Comparison of ENCODE assay signal across 40 cellular contexts in the genomic region with DNA sequence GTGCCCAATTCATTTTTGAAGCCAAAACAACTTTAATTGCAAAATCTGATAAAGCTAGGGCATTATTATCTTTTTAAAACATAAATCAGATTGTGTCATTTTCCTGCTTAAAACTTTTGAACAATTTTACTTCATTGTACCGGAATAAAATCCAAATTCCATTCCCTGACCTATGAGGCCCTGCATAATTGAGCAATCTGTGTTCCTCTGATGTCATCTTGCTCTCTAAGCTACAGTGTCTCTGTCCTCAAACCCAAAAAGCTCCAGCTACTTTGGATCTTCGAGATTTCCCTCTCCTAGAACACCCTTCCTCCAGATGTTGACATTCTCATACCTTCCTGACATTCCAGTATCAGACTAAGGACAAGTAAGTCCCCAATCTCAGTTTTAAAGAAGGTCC.
"Had no signal": no experiment of that assay in that cellular context is flagged by ENCODE, and none has a peak within 500 bp of the region (broad histone marks: within the 10 kb centered on the region; RNA-seq: fewer than 3 reads in every experiment).

No MANE protein-coding gene starts in this region.

- H3K4me3 ChIP-seq: adrenal gland, body of pancreas, cardiac muscle cell had no signal

- H3K27ac Mint-ChIP-seq: activated CD4-positive, alpha-beta memory T cell treated with anti-CD3 and anti-CD28 coated beads, Interleukin-2, amount 10 ng/mL, durations not matched to agents 7 days and 5 days; activated CD4-positive, alpha-beta T cell treated with anti-CD3 and anti-CD28 coated beads for 36 hours; activated CD4-positive, alpha-beta T cell treated with anti-CD3 and anti-CD28 coated beads, Interleukin-2, amount 10 ng/mL, durations not matched to agents 7 days and 5 days; activated CD8-positive, alpha-beta memory T cell treated with anti-CD3 and anti-CD28 coated beads, Interleukin-2, amount 10 ng/mL, durations not matched to agents 7 days and 5 days; activated CD8-positive, alpha-beta T cell treated with anti-CD3 and anti-CD28 coated beads, Interleukin-2, amount 10 ng/mL, durations not matched to agents 7 days and 5 days; activated naive CD4-positive, alpha-beta T cell treated with anti-CD3 and anti-CD28 coated beads, Interleukin-2, amount 10 ng/mL, durations not matched to agents 7 days and 5 days; activated naive CD4-positive, alpha-beta T cell treated with anti-CD3 and anti-CD28 coated beads, Interleukin-2, amount 50 U/mL, for 24 hours; activated naive CD8-positive, alpha-beta T cell; activated naive CD8-positive, alpha-beta T cell treated with anti-CD3 and anti-CD28 coated beads, Interleukin-2, amount 10 ng/mL, durations not matched to agents 7 days and 5 days; activated naive CD8-positive, alpha-beta T cell treated with anti-CD3 and anti-CD28 coated beads, Interleukin-2, amount 50 U/mL, for 24 hours; activated T-cell treated with anti-CD3 and anti-CD28 coated beads, Interleukin-2, amount 50 U/mL, for 24 hours; activated T-helper 2 cell treated with anti-CD3 and anti-CD28 coated beads, Interferon-gamma antibody, Interleukin-2, Interleukin-4, amounts not matched to agents 10 μg/mL and 5 μg/mL and 100 μg/mL, durations not matched to agents 14 hours and 24 hours and 36 hours; T-helper 1 cell treated with Interleukin-12 subunit alpha and Interleukin-12 subunit beta and Interleukin-4 antibody, amounts not matched to agents 30 μg/mL and 1 μg/mL, for 36 hours; T-helper 2 cell treated with Interferon-gamma antibody and Interleukin-4, amounts not matched to agents 5 μg/mL and 100 μg/mL, for 36 hours; WTC11 had no signal

- H3K27ac ChIP-seq: adrenal gland, body of pancreas, cardiac muscle cell, WERI-Rb-1 had no signal

- H3K4me1 Mint-ChIP-seq: activated CD4-positive, alpha-beta memory T cell treated with anti-CD3 and anti-CD28 coated beads, Interleukin-2, amount 10 ng/mL, durations not matched to agents 7 days and 5 days; activated CD4-positive, alpha-beta T cell treated with anti-CD3 and anti-CD28 coated beads for 36 hours; activated CD4-positive, alpha-beta T cell treated with anti-CD3 and anti-CD28 coated beads, Interleukin-2, amount 10 ng/mL, durations not matched to agents 7 days and 5 days; activated CD8-positive, alpha-beta memory T cell treated with anti-CD3 and anti-CD28 coated beads, Interleukin-2, amount 10 ng/mL, durations not matched to agents 7 days and 5 days; activated naive CD4-positive, alpha-beta T cell treated with anti-CD3 and anti-CD28 coated beads, Interleukin-2, amount 10 ng/mL, durations not matched to agents 7 days and 5 days; activated naive CD4-positive, alpha-beta T cell treated with anti-CD3 and anti-CD28 coated beads, Interleukin-2, amount 50 U/mL, for 24 hours; activated naive CD8-positive, alpha-beta T cell treated with anti-CD3 and anti-CD28 coated beads, Interleukin-2, amount 10 ng/mL, durations not matched to agents 7 days and 5 days; activated naive CD8-positive, alpha-beta T cell treated with anti-CD3 and anti-CD28 coated beads, Interleukin-2, amount 50 U/mL, for 24 hours had no signal

- H3K9me3 ChIP-seq: adrenal gland, body of pancreas had no signal

- H3K4me1 ChIP-seq: adrenal gland, body of pancreas had no signal

- DNase-seq: activated CD4-positive, alpha-beta memory T cell treated with anti-CD3 and anti-CD28 coated beads, Interleukin-2, amount 10 ng/mL, durations not matched to agents 7 days and 5 days; activated CD4-positive, alpha-beta T cell treated with anti-CD3 and anti-CD28 coated beads for 1 hour; activated CD4-positive, alpha-beta T cell treated with anti-CD3 and anti-CD28 coated beads for 36 hours; activated CD4-positive, alpha-beta T cell treated with anti-CD3 and anti-CD28 coated beads for 48 hours; activated CD4-positive, alpha-beta T cell treated with anti-CD3 and anti-CD28 coated beads, Interleukin-2, amount 10 ng/mL, durations not matched to agents 7 days and 5 days; activated CD4-positive, alpha-beta T cell treated with anti-CD3 and anti-CD28 coated beads, Interleukin-2, amount 50 U/mL, for 48 hours; activated CD4-positive, CD25-positive, alpha-beta regulatory T cell; activated CD8-positive, alpha-beta memory T cell treated with anti-CD3 and anti-CD28 coated beads for 24 hours; activated CD8-positive, alpha-beta memory T cell treated with anti-CD3 and anti-CD28 coated beads, Interleukin-2, amount 10 ng/mL, durations not matched to agents 7 days and 5 days; activated CD8-positive, alpha-beta memory T cell treated with anti-CD3 and anti-CD28 coated beads, Interleukin-2, amount 50 U/mL, for 48 hours; activated CD8-positive, alpha-beta T cell treated with anti-CD3 and anti-CD28 coated beads, Interleukin-2, amount 10 ng/mL, durations not matched to agents 7 days and 5 days; activated effector memory CD4-positive, alpha-beta T cell treated with Interleukin-2 at 50 U/mL for 16 hours; activated gamma-delta T cell; activated naive CD4-positive, alpha-beta T cell treated with anti-CD3 and anti-CD28 coated beads, Interleukin-2, amount 10 ng/mL, durations not matched to agents 7 days and 5 days; activated naive CD4-positive, alpha-beta T cell treated with Interleukin-2 at 50 U/mL for 16 hours; activated naive CD8-positive, alpha-beta T cell treated with anti-CD3 and anti-CD28 coated beads, Interleukin-2, amount 10 ng/mL, durations not matched to agents 7 days and 5 days; activated naive CD8-positive, alpha-beta T cell treated with anti-CD3 and anti-CD28 coated beads, Interleukin-2, amount 50 U/mL, for 24 hours; activated T-cell treated with anti-CD3 and anti-CD28 coated beads, Interleukin-2, amount 50 U/mL, for 24 hours; activated T-cell treated with anti-CD3 and anti-CD28 coated beads, Interleukin-2, amount 50 U/mL, for 48 hours; adrenal gland; amniotic stem cell; aorta; body of pancreas; caudate nucleus; cerebellar nuclear complex; T-helper 1 cell; T-helper 2 cell; T-helper 9 cell; WERI-Rb-1 had no signal

- H3K36me3 Mint-ChIP-seq: activated CD8-positive, alpha-beta memory T cell treated with anti-CD3 and anti-CD28 coated beads, Interleukin-2, amount 10 ng/mL, durations not matched to agents 7 days and 5 days; activated naive CD4-positive, alpha-beta T cell treated with anti-CD3 and anti-CD28 coated beads, Interleukin-2, amount 10 ng/mL, durations not matched to agents 7 days and 5 days; activated naive CD4-positive, alpha-beta T cell treated with anti-CD3 and anti-CD28 coated beads, Interleukin-2, amount 50 U/mL, for 24 hours; activated naive CD8-positive, alpha-beta T cell; activated naive CD8-positive, alpha-beta T cell treated with anti-CD3 and anti-CD28 coated beads, Interleukin-2, amount 10 ng/mL, durations not matched to agents 7 days and 5 days; WTC11 had no signal

- FAIRE-seq: astrocyte, bronchial epithelial cell had no signal

- ATAC-seq: activated CD4-positive, alpha-beta T cell treated with anti-CD3 and anti-CD28 coated beads for 36 hours; activated CD4-positive, CD25-positive, alpha-beta regulatory T cell treated with anti-CD3 and anti-CD28 coated beads, Interleukin-2, amount 50 U/mL, for 24 hours; activated CD8-positive, alpha-beta memory T cell treated with anti-CD3 and anti-CD28 coated beads, Interleukin-2, amount 10 ng/mL, durations not matched to agents 7 days and 5 days; activated CD8-positive, alpha-beta T cell treated with anti-CD3 and anti-CD28 coated beads, Interleukin-2, amount 10 ng/mL, durations not matched to agents 7 days and 5 days; activated naive CD8-positive, alpha-beta T cell treated with anti-CD3 and anti-CD28 coated beads, Interleukin-2, amount 50 U/mL, for 24 hours; body of pancreas; WTC11 had no signal

- H3K4me3 Mint-ChIP-seq: activated CD4-positive, alpha-beta memory T cell treated with anti-CD3 and anti-CD28 coated beads, Interleukin-2, amount 10 ng/mL, durations not matched to agents 7 days and 5 days; activated CD4-positive, alpha-beta T cell treated with anti-CD3 and anti-CD28 coated beads for 36 hours; activated CD4-positive, alpha-beta T cell treated with anti-CD3 and anti-CD28 coated beads, Interleukin-2, amount 10 ng/mL, durations not matched to agents 7 days and 5 days; activated CD8-positive, alpha-beta memory T cell treated with anti-CD3 and anti-CD28 coated beads, Interleukin-2, amount 10 ng/mL, durations not matched to agents 7 days and 5 days; activated CD8-positive, alpha-beta T cell treated with anti-CD3 and anti-CD28 coated beads, Interleukin-2, amount 10 ng/mL, durations not matched to agents 7 days and 5 days; activated naive CD4-positive, alpha-beta T cell treated with anti-CD3 and anti-CD28 coated beads, Interleukin-2, amount 10 ng/mL, durations not matched to agents 7 days and 5 days; activated naive CD4-positive, alpha-beta T cell treated with anti-CD3 and anti-CD28 coated beads, Interleukin-2, amount 50 U/mL, for 24 hours; activated naive CD8-positive, alpha-beta T cell; activated naive CD8-positive, alpha-beta T cell treated with anti-CD3 and anti-CD28 coated beads, Interleukin-2, amount 10 ng/mL, durations not matched to agents 7 days and 5 days; activated naive CD8-positive, alpha-beta T cell treated with anti-CD3 and anti-CD28 coated beads, Interleukin-2, amount 50 U/mL, for 24 hours; activated T-cell treated with anti-CD3 and anti-CD28 coated beads, Interleukin-2, amount 50 U/mL, for 24 hours; central memory CD8-positive, alpha-beta T cell; T-helper 1 cell treated with Interleukin-12 subunit alpha and Interleukin-12 subunit beta and Interleukin-4 antibody, amounts not matched to agents 30 μg/mL and 1 μg/mL, for 36 hours; T-helper 2 cell treated with Interferon-gamma antibody and Interleukin-4, amounts not matched to agents 5 μg/mL and 100 μg/mL, for 36 hours; WTC11 had no signal

- H3K36me3 ChIP-seq: adrenal gland, cardiac muscle cell, WERI-Rb-1 had no signal

- H3K9me3 Mint-ChIP-seq: activated CD4-positive, alpha-beta memory T cell treated with anti-CD3 and anti-CD28 coated beads, Interleukin-2, amount 10 ng/mL, durations not matched to agents 7 days and 5 days; activated naive CD4-positive, alpha-beta T cell treated with anti-CD3 and anti-CD28 coated beads, Interleukin-2, amount 10 ng/mL, durations not matched to agents 7 days and 5 days; activated naive CD4-positive, alpha-beta T cell treated with anti-CD3 and anti-CD28 coated beads, Interleukin-2, amount 50 U/mL, for 24 hours; activated naive CD8-positive, alpha-beta T cell treated with anti-CD3 and anti-CD28 coated beads, Interleukin-2, amount 10 ng/mL, durations not matched to agents 7 days and 5 days; activated naive CD8-positive, alpha-beta T cell treated with anti-CD3 and anti-CD28 coated beads, Interleukin-2, amount 50 U/mL, for 24 hours; activated T-cell treated with anti-CD3 and anti-CD28 coated beads, Interleukin-2, amount 50 U/mL, for 24 hours; activated T-helper 2 cell treated with anti-CD3 and anti-CD28 coated beads, Interferon-gamma antibody, Interleukin-2, Interleukin-4, amounts not matched to agents 10 μg/mL and 5 μg/mL and 100 μg/mL, durations not matched to agents 14 hours and 24 hours and 36 hours; central memory CD8-positive, alpha-beta T cell; T-helper 1 cell treated with Interleukin-12 subunit alpha and Interleukin-12 subunit beta and Interleukin-4 antibody, amounts not matched to agents 30 μg/mL and 1 μg/mL, for 36 hours; T-helper 2 cell treated with Interferon-gamma antibody and Interleukin-4, amounts not matched to agents 5 μg/mL and 100 μg/mL, for 36 hours; WTC11 had no signal

- H3K27me3 ChIP-seq: adrenal gland, body of pancreas, cardiac muscle cell had no signal
